1 cellular context compared by ENCODE assay signal in the genomic region with DNA sequence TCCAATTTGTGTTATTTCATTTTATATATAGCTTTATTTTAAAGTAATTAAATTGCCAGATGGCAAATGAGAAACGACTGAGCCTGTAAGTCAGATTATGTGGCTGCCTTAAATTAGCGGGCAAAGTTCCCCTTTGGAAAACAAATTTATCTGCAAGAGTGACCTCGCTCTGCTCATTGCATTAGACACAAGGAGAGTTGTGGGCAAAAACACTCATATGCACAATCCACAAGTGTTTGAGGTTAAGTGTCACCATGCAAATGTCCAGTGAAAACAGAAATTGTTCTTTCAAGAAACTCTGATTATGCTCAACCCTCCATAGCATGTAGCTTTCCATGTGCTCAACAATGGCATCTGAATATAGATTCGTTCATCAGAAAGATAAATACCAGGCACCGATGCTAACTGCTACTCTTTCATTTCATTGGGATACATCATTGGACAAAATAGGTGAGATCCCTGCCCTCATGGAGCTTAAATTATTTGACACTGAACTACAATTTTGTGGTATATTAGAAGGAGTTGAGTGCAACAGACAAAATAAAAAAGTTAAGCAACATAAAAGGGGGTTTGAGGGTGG.
TF ChIP-seq lines count a peak whose summit lies in the region.

No MANE protein-coding gene starts in this region.

TF ChIP-seq in liver, 16 proteins besides CTCF, POLR2A, EP300 and RAD21:
- TF ChIP-seq, protein P1, sequence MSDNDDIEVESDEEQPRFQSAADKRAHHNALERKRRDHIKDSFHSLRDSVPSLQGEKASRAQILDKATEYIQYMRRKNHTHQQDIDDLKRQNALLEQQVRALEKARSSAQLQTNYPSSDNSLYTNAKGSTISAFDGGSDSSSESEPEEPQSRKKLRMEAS (IDR thresholded peaks at IDR 0.05) = peak; percentile 41
- TF ChIP-seq, protein P2, sequence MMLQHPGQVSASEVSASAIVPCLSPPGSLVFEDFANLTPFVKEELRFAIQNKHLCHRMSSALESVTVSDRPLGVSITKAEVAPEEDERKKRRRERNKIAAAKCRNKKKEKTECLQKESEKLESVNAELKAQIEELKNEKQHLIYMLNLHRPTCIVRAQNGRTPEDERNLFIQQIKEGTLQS (IDR thresholded peaks at IDR 0.05) = no peak
- TF ChIP-seq FOXA1 (IDR thresholded peaks at IDR 0.05) (no peak), RXRA (IDR thresholded peaks at IDR 0.05) (peak; percentile 47 to 70), SP1 (IDR thresholded peaks at IDR 0.05) (peak; percentile 45), HNF4A (conservative IDR thresholded peaks at IDR 0.05) (peak; percentile 66 to 77), YY1 (IDR thresholded peaks at IDR 0.05) (peak; percentile 17), FOXA2 (IDR thresholded peaks at IDR 0.05) (no peak), GABPA (IDR thresholded peaks at IDR 0.05 in 1 of 2, conservative IDR thresholded peaks at IDR 0.05 in 1 of 2) (no peak), HNF4G (IDR thresholded peaks at IDR 0.05) (no peak), TAF1 (conservative IDR thresholded peaks at IDR 0.05) (no peak), EGR1 (IDR thresholded peaks at IDR 0.05; ENCODE audit: low read depth in 2 of 2) (peak in 1 of 2 donors; percentile 20), JUND (IDR thresholded peaks at IDR 0.05) (peak in 1 of 2 donors; percentile 28), NR2F2 (IDR thresholded peaks at IDR 0.05) (no peak)
- TF ChIP-seq, protein P3, sequence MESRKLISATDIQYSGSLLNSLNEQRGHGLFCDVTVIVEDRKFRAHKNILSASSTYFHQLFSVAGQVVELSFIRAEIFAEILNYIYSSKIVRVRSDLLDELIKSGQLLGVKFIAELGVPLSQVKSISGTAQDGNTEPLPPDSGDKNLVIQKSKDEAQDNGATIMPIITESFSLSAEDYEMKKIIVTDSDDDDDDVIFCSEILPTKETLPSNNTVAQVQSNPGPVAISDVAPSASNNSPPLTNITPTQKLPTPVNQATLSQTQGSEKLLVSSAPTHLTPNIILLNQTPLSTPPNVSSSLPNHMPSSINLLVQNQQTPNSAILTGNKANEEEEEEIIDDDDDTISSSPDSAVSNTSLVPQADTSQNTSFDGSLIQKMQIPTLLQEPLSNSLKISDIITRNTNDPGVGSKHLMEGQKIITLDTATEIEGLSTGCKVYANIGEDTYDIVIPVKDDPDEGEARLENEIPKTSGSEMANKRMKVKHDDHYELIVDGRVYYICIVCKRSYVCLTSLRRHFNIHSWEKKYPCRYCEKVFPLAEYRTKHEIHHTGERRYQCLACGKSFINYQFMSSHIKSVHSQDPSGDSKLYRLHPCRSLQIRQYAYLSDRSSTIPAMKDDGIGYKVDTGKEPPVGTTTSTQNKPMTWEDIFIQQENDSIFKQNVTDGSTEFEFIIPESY (IDR thresholded peaks at IDR 0.05) = no peak
- TF ChIP-seq, protein P4, sequence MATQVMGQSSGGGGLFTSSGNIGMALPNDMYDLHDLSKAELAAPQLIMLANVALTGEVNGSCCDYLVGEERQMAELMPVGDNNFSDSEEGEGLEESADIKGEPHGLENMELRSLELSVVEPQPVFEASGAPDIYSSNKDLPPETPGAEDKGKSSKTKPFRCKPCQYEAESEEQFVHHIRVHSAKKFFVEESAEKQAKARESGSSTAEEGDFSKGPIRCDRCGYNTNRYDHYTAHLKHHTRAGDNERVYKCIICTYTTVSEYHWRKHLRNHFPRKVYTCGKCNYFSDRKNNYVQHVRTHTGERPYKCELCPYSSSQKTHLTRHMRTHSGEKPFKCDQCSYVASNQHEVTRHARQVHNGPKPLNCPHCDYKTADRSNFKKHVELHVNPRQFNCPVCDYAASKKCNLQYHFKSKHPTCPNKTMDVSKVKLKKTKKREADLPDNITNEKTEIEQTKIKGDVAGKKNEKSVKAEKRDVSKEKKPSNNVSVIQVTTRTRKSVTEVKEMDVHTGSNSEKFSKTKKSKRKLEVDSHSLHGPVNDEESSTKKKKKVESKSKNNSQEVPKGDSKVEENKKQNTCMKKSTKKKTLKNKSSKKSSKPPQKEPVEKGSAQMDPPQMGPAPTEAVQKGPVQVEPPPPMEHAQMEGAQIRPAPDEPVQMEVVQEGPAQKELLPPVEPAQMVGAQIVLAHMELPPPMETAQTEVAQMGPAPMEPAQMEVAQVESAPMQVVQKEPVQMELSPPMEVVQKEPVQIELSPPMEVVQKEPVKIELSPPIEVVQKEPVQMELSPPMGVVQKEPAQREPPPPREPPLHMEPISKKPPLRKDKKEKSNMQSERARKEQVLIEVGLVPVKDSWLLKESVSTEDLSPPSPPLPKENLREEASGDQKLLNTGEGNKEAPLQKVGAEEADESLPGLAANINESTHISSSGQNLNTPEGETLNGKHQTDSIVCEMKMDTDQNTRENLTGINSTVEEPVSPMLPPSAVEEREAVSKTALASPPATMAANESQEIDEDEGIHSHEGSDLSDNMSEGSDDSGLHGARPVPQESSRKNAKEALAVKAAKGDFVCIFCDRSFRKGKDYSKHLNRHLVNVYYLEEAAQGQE (IDR thresholded peaks at IDR 0.05) = peak; percentile 57
TF ChIP-seq in liver: peak in this region for 8.
